ENCODE assay signal across 8 cellular contexts in genomic region chr7:134126937-134127848, GRCh38. TPM values are rescaled to one million over a fixed set of nuclear protein-coding genes. Genes with fewer than 3 reads are reported as not detected.
DNase-seq lines count a peak whose midpoint lies in the region; ATAC-seq, FAIRE-seq and TF ChIP-seq lines count a peak whose summit lies in the region.

Gene LRGUK (plus strand): TSS chr7:134127340. CDS start chr7:134127368, 28 bp downstream.

- H3K9me3 ChIP-seq in vagina, result no peaks in the 10 kb centered on the region

- H3K27ac ChIP-seq in vagina, result no peak within 1 kb of the TSS

- intact Hi-C loops in vagina (cut with DNase I), result no loop called here

- DNase-seq in GM18507 (ENCODE audit: extremely low spot score, insufficient read length, low read depth) (peak; percentile 66), NCI-H187 treated with DMSO at 0.1 percent for 48 hours (lab: John Stamatoyannopoulos, UW) (peak; percentile 67), T-helper 9 cell (peak; percentile 55), astrocyte of the hippocampus (ENCODE audit: low read depth, low spot score) (peak; percentile 93), hypothalamus (lab: John Stamatoyannopoulos, UW) (peak in 50 of 51 donors; percentile 20 to 88 (median 66)), renal cortical epithelial cell (ENCODE audit: low read depth) (peak; percentile 68), vagina (ENCODE audit: extremely low spot score in 2 of 2) (no peak)

- TF ChIP-seq POLR2A in vagina (IDR thresholded peaks at IDR 0.05), result no peak

- H3K4me3 ChIP-seq in vagina, result peak within 1 kb of the TSS; percentile 64 to 69

- peaks cover 17% of the 10 kb centered on the region for H3K4me1 ChIP-seq in vagina

- ATAC-seq in HG02973 (IDR thresholded peaks at IDR 0.05; ENCODE audit: unreplicated experiment), result peak; percentile 100

- H3K36me3 ChIP-seq in vagina, result no peaks in the 10 kb centered on the region

- no peak for TF ChIP-seq CTCF in vagina (IDR thresholded peaks at IDR 0.05)

- FAIRE-seq in GM18507 (lab: Jason Lieb, UNC), result peak; percentile 85

- no peaks in the 10 kb centered on the region for H3K27me3 ChIP-seq in vagina

RNA-seq across cellular contexts. Expression of gene LRGUK, which starts in this region (rescaled TPM):
- 0.17 and 0.94 TPM in 2 replicates for total RNA-seq in renal cortical epithelial cell
- total RNA-seq in vagina, result 2.9 TPM

Comparison
In these comparisons a context has a peak if more than half of its experiments do, and no peak if none do; other contexts are left out.
1. Peak in DNase-seq in renal cortical epithelial cell; RNA of the gene not detected or under 1 TPM.
2. DNase-seq: peak in GM18507 (single experiment), NCI-H187 treated with DMSO at 0.1 percent for 48 hours (single experiment), T-helper 9 cell (single experiment), astrocyte of the hippocampus (single experiment) and hypothalamus (50 of 51); none in vagina (0 of 2).